Comparison of ENCODE assay signal across 24 cellular contexts in genomic region chr2:573025-573424, GRCh38.
DNase-seq lines count a peak whose midpoint lies in the region; FAIRE-seq and TF ChIP-seq lines count a peak whose summit lies in the region.
"Had no signal": no experiment of that assay in that cellular context is flagged by ENCODE, and none has a peak within 500 bp of the region (broad histone marks: within the 10 kb centered on the region; RNA-seq: fewer than 3 reads in every experiment).

No MANE protein-coding gene starts in this region.

- peaks cover 13% of the 10 kb centered on the region for H3K9me3 ChIP-seq in neural progenitor cell (ENCODE audit: low read depth)
- H3K9me3 ChIP-seq: BE2C had no signal

- peak; percentile 73 for FAIRE-seq in bronchial epithelial cell (lab: Jason Lieb, UNC)
- FAIRE-seq: A549, D721Med, GM12878, GM19239 had no signal

- H3K27ac ChIP-seq in neural progenitor cell, result no peak overlapping the region
- H3K27ac ChIP-seq: 22Rv1; A549; BLaER1 treated with 17β-estradiol and CSF1 and Interleukin-3, amounts not matched to agents 10 nM and 100 nM had no signal

- peaks cover 45% of the 10 kb centered on the region for H3K9me3 Mint-ChIP-seq in neural progenitor cell

- no peak overlapping the region for H3K4me2 ChIP-seq in neural progenitor cell
- H3K4me2 ChIP-seq: A549; BLaER1 treated with 17β-estradiol and CSF1 and Interleukin-3, amounts not matched to agents 10 nM and 100 nM; GM23338 had no signal

- peaks cover 6% of the 10 kb centered on the region for H3K27me3 Mint-ChIP-seq in neural progenitor cell (ENCODE audit: insufficient read depth, low read depth)

- no peaks in the 10 kb centered on the region for H3K4me1 ChIP-seq in neural progenitor cell
- H3K4me1 ChIP-seq: A549; BLaER1 treated with 17β-estradiol and CSF1 and Interleukin-3, amounts not matched to agents 10 nM and 100 nM had no signal

- no peaks in the 10 kb centered on the region for H3F3A ChIP-seq in neural progenitor cell (ENCODE audit: low read depth)

- peak; percentile 29 for DNase-seq in NCI-H2171 treated with DMSO at 0.1 percent for 48 hours (lab: John Stamatoyannopoulos, UW)
- DNase-seq in NCI-H2171 (lab: John Stamatoyannopoulos, UW), result no peak
- no peak for DNase-seq in bronchial epithelial cell (ENCODE audit: low read depth)
- no peak for DNase-seq in neural progenitor cell (ENCODE audit: low spot score)
- DNase-seq in stimulated activated CD4-positive, alpha-beta T cell treated with anti-CD3 and anti-CD28 coated beads, Interleukin-4, amount 100 ng/mL, for 24 hours, result no peak
- no peak for DNase-seq in SHP77 treated with DMSO at 0.1 percent for 48 hours (lab: John Stamatoyannopoulos, UW)
- DNase-seq: ACHN; AML-193; CD4-positive, alpha-beta T cell; CD8-positive, alpha-beta memory T cell; DMS 273 treated with DMSO at 0.1 percent for 48 hours; DMS79; EL; GDM1; H9 had no signal

- no peaks in the 10 kb centered on the region for H4K20me1 ChIP-seq in neural progenitor cell (ENCODE audit: low read depth)
- H4K20me1 ChIP-seq: BLaER1 treated with 17β-estradiol and CSF1 and Interleukin-3, amounts not matched to agents 10 nM and 100 nM had no signal

- H3K36me3 Mint-ChIP-seq in neural progenitor cell, result no peaks in the 10 kb centered on the region
- H3K36me3 Mint-ChIP-seq: CD14-positive monocyte had no signal

- no peaks in the 10 kb centered on the region for H3K79me2 ChIP-seq in neural progenitor cell (ENCODE audit: low read depth)

- H3K36me3 ChIP-seq in bronchial epithelial cell (ENCODE audit: control insufficient read depth, insufficient read depth, low read length), result no peaks in the 10 kb centered on the region
- no peaks in the 10 kb centered on the region for H3K36me3 ChIP-seq in neural progenitor cell
- H3K36me3 ChIP-seq: BE2C; BLaER1 treated with 17β-estradiol and CSF1 and Interleukin-3, amounts not matched to agents 10 nM and 100 nM had no signal

- peaks cover 4% of the 10 kb centered on the region for H3K4me1 Mint-ChIP-seq in neural progenitor cell
- H3K4me1 Mint-ChIP-seq: CD14-positive monocyte; CD8-positive, alpha-beta memory T cell; GM23338; H9 had no signal

- no peak for TF ChIP-seq CTCF in bronchial epithelial cell (IDR thresholded peaks at IDR 0.05; ENCODE audit: insufficient read depth, low read length, severe bottlenecking)
- TF ChIP-seq CTCF in neural progenitor cell (IDR thresholded peaks at IDR 0.05), result no peak

- no peak overlapping the region for H3K9ac ChIP-seq in neural progenitor cell
- H3K9ac ChIP-seq: BLaER1 treated with 17β-estradiol and CSF1 and Interleukin-3, amounts not matched to agents 10 nM and 100 nM had no signal

- no peak overlapping the region for H2AFZ ChIP-seq in neural progenitor cell (replicated peaks)
- H2AFZ ChIP-seq: GM23338 had no signal

- H3K27ac Mint-ChIP-seq in neural progenitor cell, result peak overlapping the region; percentile 1
- H3K27ac Mint-ChIP-seq: CD14-positive monocyte; CD4-positive, alpha-beta T cell; CD8-positive, alpha-beta memory T cell; GM23338; H9 had no signal

- no peak overlapping the region for H3K4me3 ChIP-seq in bronchial epithelial cell (ENCODE audit: low read depth, low read length)
- no peak overlapping the region for H3K4me3 ChIP-seq in neural progenitor cell
- H3K4me3 ChIP-seq: A549; BLaER1 treated with 17β-estradiol and CSF1 and Interleukin-3, amounts not matched to agents 10 nM and 100 nM; GM12878; GM23338 had no signal

- H3K27me3 ChIP-seq in bronchial epithelial cell (ENCODE audit: control insufficient read depth, insufficient read depth, low read length) (no peaks in the 10 kb centered on the region), neural progenitor cell (no peaks in the 10 kb centered on the region)
- H3K27me3 ChIP-seq: BE2C; BLaER1 treated with 17β-estradiol and CSF1 and Interleukin-3, amounts not matched to agents 10 nM and 100 nM had no signal

- H3K4me3 Mint-ChIP-seq in neural progenitor cell, result no peak overlapping the region
- H3K4me3 Mint-ChIP-seq: CD14-positive monocyte; CD4-positive, alpha-beta T cell; CD8-positive, alpha-beta memory T cell; GM23338; H9 had no signal
